Comparison of ENCODE assay signal across 8 cellular contexts in the genomic region with DNA sequence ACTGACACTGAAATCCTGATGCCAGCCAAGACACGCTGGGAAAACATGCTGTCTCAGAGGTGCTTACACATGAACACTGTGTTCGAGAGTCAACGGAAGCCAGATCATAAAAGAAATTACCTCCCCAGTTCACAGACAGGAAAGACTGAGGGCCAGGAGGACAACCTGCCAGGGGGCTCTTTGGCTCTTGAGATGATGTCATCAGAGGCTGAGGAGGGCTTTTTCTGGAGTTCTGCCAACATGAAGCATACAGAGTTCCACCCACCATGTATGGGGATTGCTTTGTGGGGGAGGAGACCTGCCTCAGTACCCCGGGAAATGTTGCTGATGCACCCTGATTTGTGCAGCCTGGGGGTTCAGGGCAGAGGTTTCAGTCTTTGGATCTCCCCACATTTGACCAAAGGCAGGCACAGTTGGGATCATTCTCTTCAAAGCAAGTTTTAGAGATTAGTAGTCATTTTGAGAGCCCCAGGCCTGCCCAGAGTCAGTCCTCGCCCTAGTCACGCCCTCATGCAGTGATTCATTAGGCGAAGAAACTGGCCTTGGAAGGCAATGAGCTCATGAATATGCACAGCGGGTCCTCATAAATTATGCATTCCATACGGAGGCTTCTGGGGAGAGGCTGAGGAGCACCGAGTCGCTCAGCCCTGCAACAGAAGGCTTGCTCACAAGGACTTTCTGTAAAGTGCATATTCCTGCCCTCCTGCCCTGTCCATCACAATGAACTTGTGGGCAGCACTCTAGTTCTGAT. TPM values are rescaled to one million over a fixed set of nuclear protein-coding genes. Genes with fewer than 3 reads are reported as not detected.
A peak's percentile ranks its signal among the peaks of the same experiment; 100 is the strongest.
DNase-seq lines count a peak whose midpoint lies in the region; ATAC-seq and TF ChIP-seq lines count a peak whose summit lies in the region.

No MANE protein-coding gene starts in this region.

- intact Hi-C loops in posterior vena cava (cut with DNase I) (no loop called here), natural killer cell (cut with micrococcal nuclease) (no loop called here)
- intact Hi-C loops in CD8-positive, alpha-beta T cell (cut with DNase I, micrococcal nuclease), result no loop called here

- no peak overlapping the region for H3K27ac Mint-ChIP-seq in CD8-positive, alpha-beta T cell
- H3K27ac Mint-ChIP-seq in natural killer cell, result no peak overlapping the region

- H2AFZ ChIP-seq in OCI-LY3 (ENCODE audit: low read depth, low read length), result no peak overlapping the region

- peak overlapping the region; percentile 20; the same call in 1 of the 2 replicates for H3K9ac ChIP-seq in OCI-LY3 (ENCODE audit: low read length)

- TF ChIP-seq CTCF in OCI-LY3 (IDR thresholded peaks at IDR 0.05; ENCODE audit: low read depth, low read length) (no peak), coronary artery (IDR thresholded peaks at IDR 0.05) (no peak), natural killer cell (IDR thresholded peaks at IDR 0.05) (no peak)
- TF ChIP-seq CTCF in CD8-positive, alpha-beta T cell (IDR thresholded peaks at IDR 0.05), result no peak

- no peaks in the 10 kb centered on the region for H4K20me1 ChIP-seq in OCI-LY3 (ENCODE audit: insufficient read depth, low read length)

- H3K27me3 Mint-ChIP-seq in CD8-positive, alpha-beta T cell (ENCODE audit: low read depth), result peaks cover 19% of the 10 kb centered on the region
- H3K27me3 Mint-ChIP-seq in natural killer cell (ENCODE audit: low read depth in 2 of 2), result peaks cover 5 to 10% of the 10 kb centered on the region in 2 donors

- peaks cover 56% of the 10 kb centered on the region for H3K4me1 ChIP-seq in OCI-LY3 (ENCODE audit: low read length)
- peaks cover 2% of the 10 kb centered on the region for H3K4me1 ChIP-seq in CD8-positive, alpha-beta T cell (ENCODE audit: insufficient read depth, low read length)

- 0 out of 2 replicates have a peak overlapping the region, but pooled peaks have one; percentile 12 for H3K4me3 ChIP-seq in OCI-LY3 (ENCODE audit: low read length)
- H3K4me3 ChIP-seq in coronary artery, result no peak overlapping the region
- H3K4me3 ChIP-seq in CD8-positive, alpha-beta T cell (ENCODE audit: low read depth, low read length), result no peak overlapping the region

- no peaks in the 10 kb centered on the region for H3K79me2 ChIP-seq in OCI-LY3 (ENCODE audit: low read length)

- CTCF ChIA-PET in CD8-positive, alpha-beta T cell (lab: Charles Lee), result interaction anchor here (0.6 kb wide), 1 partner anchor 144 kb away, joined by 3 read pairs; no protein-coding TSS in a partner anchor

- peak; percentile 63 for DNase-seq in ELF-1 (ENCODE audit: low read depth, low spot score)
- peak; percentile 73 for DNase-seq in fibroblast of gingiva (ENCODE audit: low read depth)
- peak; percentile 81 for DNase-seq in posterior vena cava (ENCODE audit: low spot score)
- no peak for DNase-seq in coronary artery (ENCODE audit: low spot score)
- DNase-seq in NCI-H2227 (lab: John Stamatoyannopoulos, UW; ENCODE audit: unreplicated experiment), result no peak
- no peak for DNase-seq in CD8-positive, alpha-beta T cell
- no peak for DNase-seq in natural killer cell

- peak overlapping the region; percentile 48 for H3K27ac ChIP-seq in OCI-LY3 (ENCODE audit: low read length)
- no peak overlapping the region for H3K27ac ChIP-seq in coronary artery
- no peak overlapping the region for H3K27ac ChIP-seq in CD8-positive, alpha-beta T cell (ENCODE audit: low read depth, low read length)

- H3K4me3 Mint-ChIP-seq in CD8-positive, alpha-beta T cell, result no peak overlapping the region
- H3K4me3 Mint-ChIP-seq in natural killer cell, result no peak overlapping the region

- H3K36me3 ChIP-seq in OCI-LY3 (replicated peaks; ENCODE audit: low read depth, low read length), result no peaks in the 10 kb centered on the region
- H3K36me3 ChIP-seq in CD8-positive, alpha-beta T cell (ENCODE audit: insufficient read depth, low read length), result no peaks in the 10 kb centered on the region

- no peaks in the 10 kb centered on the region for H3K36me3 Mint-ChIP-seq in CD8-positive, alpha-beta T cell
- H3K36me3 Mint-ChIP-seq in natural killer cell, result no peaks in the 10 kb centered on the region

- no peaks in the 10 kb centered on the region for H3K27me3 ChIP-seq in OCI-LY3 (ENCODE audit: low read depth, low read length)
- H3K27me3 ChIP-seq in CD8-positive, alpha-beta T cell (ENCODE audit: insufficient read depth, low read length), result peaks cover 14% of the 10 kb centered on the region

- H3K4me1 Mint-ChIP-seq in CD8-positive, alpha-beta T cell (ENCODE audit: low read depth), result peaks cover 5% of the 10 kb centered on the region
- H3K4me1 Mint-ChIP-seq in natural killer cell, result peaks cover 4 to 5% of the 10 kb centered on the region in 2 donors

- POLR2A ChIA-PET in CD8-positive, alpha-beta T cell (lab: Charles Lee), result no interaction called here

- peak overlapping the region; percentile 69 for H3K4me2 ChIP-seq in OCI-LY3 (ENCODE audit: low read length)

- ATAC-seq in CD8-positive, alpha-beta T cell, result no peak
- ATAC-seq in natural killer cell, result no peak

- no peaks in the 10 kb centered on the region for H3K9me3 ChIP-seq in OCI-LY3 (ENCODE audit: insufficient read depth, low read length)
- H3K9me3 ChIP-seq in CD8-positive, alpha-beta T cell (ENCODE audit: low read length), result no peaks in the 10 kb centered on the region

- H3K9me3 Mint-ChIP-seq in CD8-positive, alpha-beta T cell, result no peaks in the 10 kb centered on the region
- no peaks in the 10 kb centered on the region for H3K9me3 Mint-ChIP-seq in natural killer cell

RNA-seq across cellular contexts. Expression of gene EML1, which starts 34.9 kb away (rescaled TPM):
- total RNA-seq in posterior vena cava, result 10 to 100 TPM; 83.1 to 92.6 TPM
- total RNA-seq in CD8-positive, alpha-beta T cell, result not detected
- not detected for total RNA-seq in natural killer cell

Comparison
In these comparisons a context has a peak if more than half of its experiments do, and no peak if none do; other contexts are left out.
1. DNase-seq: peak in ELF-1 (single experiment), fibroblast of gingiva (single experiment) and posterior vena cava (single experiment); none in coronary artery (single experiment), NCI-H2227 (single experiment), CD8-positive, alpha-beta T cell (0 of 7) and natural killer cell (single experiment).
2. RNA of gene EML1, which starts 34.9 kb away (total RNA-seq): 83.1 to 92.6 TPM in posterior vena cava; not detected in CD8-positive, alpha-beta T cell and not detected in natural killer cell; every median in the first group is over 10 times any median in the second.